In genomic region chr3:11269007-11269406, GRCh38 we compare ENCODE assay signal across 11 cellular contexts.
"Had no signal": no experiment of that assay in that cellular context is flagged by ENCODE, and none has a peak within 500 bp of the region (broad histone marks: within the 10 kb centered on the region; RNA-seq: fewer than 3 reads in every experiment).

No MANE protein-coding gene starts in this region.

- H2AFZ ChIP-seq: GM23248, GM23338 had no signal

- H3K4me3 ChIP-seq: GM23248, GM23338, HAP-1 had no signal

- H3K9me3 ChIP-seq: HAP-1 had no signal

- H3K4me3 Mint-ChIP-seq: GM23338, H9, HFFc6 had no signal

- H3K27ac ChIP-seq: GM23248 had no signal

- ATAC-seq: GM23338, HCT116 had no signal

- H3K4me2 ChIP-seq: GM23338 had no signal

- DNase-seq: GM23248, GOT3, H7, H9, HCEC 1CT, HFFc6 had no signal

- H3K36me3 ChIP-seq: HAP-1 had no signal

- H3K9me3 Mint-ChIP-seq: GM23338, H9, HFFc6 had no signal

- FAIRE-seq: H1, H54 had no signal

- H3K27ac Mint-ChIP-seq: GM23338, HFFc6 had no signal

- H3K9ac ChIP-seq: GM23248 had no signal
